ENCODE assay signal across 21 cellular contexts in the genomic region with DNA sequence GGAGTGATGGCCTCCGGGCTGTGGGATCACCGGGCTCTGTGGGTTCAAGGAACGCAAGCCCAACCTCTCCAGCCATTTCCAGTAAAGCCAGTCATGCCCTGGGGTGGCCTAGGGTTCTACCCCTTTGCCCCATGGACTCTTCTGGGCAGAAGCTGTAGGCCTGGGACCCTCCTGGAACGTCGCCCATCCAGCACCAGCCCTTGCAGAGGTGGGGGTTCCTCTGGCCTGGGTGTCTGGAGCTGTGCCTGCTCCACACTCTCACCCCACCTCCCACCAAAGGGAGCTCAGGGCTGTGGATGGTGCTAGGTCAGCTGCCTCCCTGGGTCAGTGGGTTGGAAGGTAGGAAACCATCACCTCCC. TPM values are rescaled to one million over a fixed set of nuclear protein-coding genes. Genes with fewer than 3 reads are reported as not detected.
A peak's percentile ranks its signal among the peaks of the same experiment; 100 is the strongest.
DNase-seq lines count a peak whose midpoint lies in the region; ATAC-seq and TF ChIP-seq lines count a peak whose summit lies in the region.
"Had no signal": no experiment of that assay in that cellular context is flagged by ENCODE, and none has a peak within 500 bp of the region (broad histone marks: within the 10 kb centered on the region; RNA-seq: fewer than 3 reads in every experiment).

No MANE protein-coding gene starts in this region.

- peak overlapping the region; percentile 31 for H3K4me3 Mint-ChIP-seq in T-helper 1 cell treated with Interleukin-12 subunit alpha and Interleukin-12 subunit beta and Interleukin-4 antibody, amounts not matched to agents 30 μg/mL and 1 μg/mL, for 36 hours
- no peak overlapping the region for H3K4me3 Mint-ChIP-seq in Calu3 (ENCODE audit: low read depth, unreplicated experiment)
- H3K4me3 Mint-ChIP-seq in activated T-helper 1 cell treated with anti-CD3 and anti-CD28 coated beads, Interleukin-12 subunit alpha, Interleukin-12 subunit beta, Interleukin-2, Interleukin-4 antibody, amounts not matched to agents 30 ng/mL and 10 ng/mL and 1 ng/mL, durations not matched to agents 14 hours and 24 hours and 36 hours = peak overlapping the region; percentile 58
- H3K4me3 Mint-ChIP-seq in naive thymus-derived CD4-positive, alpha-beta T cell = peak overlapping the region in 7 of 10 donors; percentile 17 to 76 (median 42)

- TF ChIP-seq POLR2A in esophagus squamous epithelium (IDR thresholded peaks at IDR 0.05) = no peak

- DNase-seq in T-helper 1 cell (no peak), Calu3 (no peak), SHP77 (lab: John Stamatoyannopoulos, UW) (no peak), esophagus squamous epithelium (lab: John Stamatoyannopoulos, UW) (no peak)
- DNase-seq in activated T-helper 1 cell treated with anti-CD3 and anti-CD28 coated beads, Interleukin-12 subunit alpha, Interleukin-12 subunit beta, Interleukin-2, Interleukin-4 antibody, amounts not matched to agents 30 ng/mL and 10 ng/mL and 1 ng/mL, durations not matched to agents 14 hours and 24 hours and 36 hours (ENCODE audit: low spot score) = no peak
- no peak for DNase-seq in naive thymus-derived CD4-positive, alpha-beta T cell
- DNase-seq: activated CD8-positive, alpha-beta memory T cell treated with anti-CD3 and anti-CD28 coated beads, Interleukin-2, amount 50 U/mL, for 4 hours; activated naive CD4-positive, alpha-beta T cell; foreskin fibroblast; hippocampal formation; kidney; MG63; NCI-H2227 treated with DMSO at 0.1 percent for 48 hours; stimulated activated CD4-positive, alpha-beta T cell treated with anti-CD3 and anti-CD28 coated beads, Interleukin-15, amount 100 ng/mL, for 24 hours; tibial artery had no signal

- TF ChIP-seq CTCF in Calu3 (IDR thresholded peaks at IDR 0.05; ENCODE audit: unreplicated experiment) (no peak), esophagus squamous epithelium (IDR thresholded peaks at IDR 0.05) (no peak)

- POLR2A ChIA-PET in naive thymus-derived CD4-positive, alpha-beta T cell (lab: Charles Lee) = interaction anchor here (0.6 kb wide), 1 partner anchor 221 kb away, joined by 3 read pairs; no protein-coding TSS in a partner anchor

- CTCF ChIA-PET in Calu3 (lab: Charles Lee) = interaction anchor here (0.5 to 1.3 kb wide), 2 partner anchors 17 to 34 kb away, joined by 5 to 6 read pairs; no protein-coding TSS in a partner anchor
- CTCF ChIA-PET in naive thymus-derived CD4-positive, alpha-beta T cell (lab: Charles Lee) = no interaction called here

- no peaks in the 10 kb centered on the region for H3K27me3 Mint-ChIP-seq in T-helper 1 cell treated with Interleukin-12 subunit alpha and Interleukin-12 subunit beta and Interleukin-4 antibody, amounts not matched to agents 30 μg/mL and 1 μg/mL, for 36 hours (ENCODE audit: low read depth)
- H3K27me3 Mint-ChIP-seq in Calu3 (ENCODE audit: unreplicated experiment) = no peaks in the 10 kb centered on the region
- H3K27me3 Mint-ChIP-seq in activated T-helper 1 cell treated with anti-CD3 and anti-CD28 coated beads, Interleukin-12 subunit alpha, Interleukin-12 subunit beta, Interleukin-2, Interleukin-4 antibody, amounts not matched to agents 30 ng/mL and 10 ng/mL and 1 ng/mL, durations not matched to agents 14 hours and 24 hours and 36 hours (ENCODE audit: insufficient read depth) = peaks cover 17% of the 10 kb centered on the region
- H3K27me3 Mint-ChIP-seq in naive thymus-derived CD4-positive, alpha-beta T cell = peaks cover 0 to 7% (median 0%) of the 10 kb centered on the region in 5 donors
- H3K27me3 Mint-ChIP-seq: stimulated activated memory B cell treated with anti-CD40 and anti-IgM and Interleukin-4, amounts not matched to agents 10 μg/mL and 1 μg/mL and 100 μg/mL, for 72 hours had no signal

- H3K36me3 Mint-ChIP-seq in T-helper 1 cell treated with Interleukin-12 subunit alpha and Interleukin-12 subunit beta and Interleukin-4 antibody, amounts not matched to agents 30 μg/mL and 1 μg/mL, for 36 hours (ENCODE audit: low read depth) = peaks cover 3% of the 10 kb centered on the region
- peaks cover 44% of the 10 kb centered on the region for H3K36me3 Mint-ChIP-seq in Calu3 (ENCODE audit: insufficient read depth, unreplicated experiment)
- H3K36me3 Mint-ChIP-seq in activated T-helper 1 cell treated with anti-CD3 and anti-CD28 coated beads, Interleukin-12 subunit alpha, Interleukin-12 subunit beta, Interleukin-2, Interleukin-4 antibody, amounts not matched to agents 30 ng/mL and 10 ng/mL and 1 ng/mL, durations not matched to agents 14 hours and 24 hours and 36 hours (ENCODE audit: low read depth) = peaks cover 2% of the 10 kb centered on the region
- H3K36me3 Mint-ChIP-seq in naive thymus-derived CD4-positive, alpha-beta T cell = peaks cover 0 to 5% (median 0%) of the 10 kb centered on the region in 5 donors
- H3K36me3 Mint-ChIP-seq: stimulated activated memory B cell treated with anti-CD40 and anti-IgM and Interleukin-4, amounts not matched to agents 10 μg/mL and 1 μg/mL and 100 μg/mL, for 72 hours had no signal

- H3K9me3 Mint-ChIP-seq in T-helper 1 cell treated with Interleukin-12 subunit alpha and Interleukin-12 subunit beta and Interleukin-4 antibody, amounts not matched to agents 30 μg/mL and 1 μg/mL, for 36 hours = no peaks in the 10 kb centered on the region
- no peaks in the 10 kb centered on the region for H3K9me3 Mint-ChIP-seq in Calu3 (ENCODE audit: low read depth, unreplicated experiment)
- no peaks in the 10 kb centered on the region for H3K9me3 Mint-ChIP-seq in activated T-helper 1 cell treated with anti-CD3 and anti-CD28 coated beads, Interleukin-12 subunit alpha, Interleukin-12 subunit beta, Interleukin-2, Interleukin-4 antibody, amounts not matched to agents 30 ng/mL and 10 ng/mL and 1 ng/mL, durations not matched to agents 14 hours and 24 hours and 36 hours
- no peaks in the 10 kb centered on the region for H3K9me3 Mint-ChIP-seq in naive thymus-derived CD4-positive, alpha-beta T cell
- H3K9me3 Mint-ChIP-seq: stimulated activated memory B cell treated with anti-CD40 and anti-IgM and Interleukin-4, amounts not matched to agents 10 μg/mL and 1 μg/mL and 100 μg/mL, for 72 hours had no signal

- peaks cover 5 to 15% of the 10 kb centered on the region in 2 donors for H3K4me1 ChIP-seq in naive thymus-derived CD4-positive, alpha-beta T cell (ENCODE audit: control insufficient read depth in 2 of 2, insufficient read depth in 2 of 2, low read length in 2 of 2)
- H3K4me1 ChIP-seq in esophagus squamous epithelium = peaks cover 7 to 65% (median 22%) of the 10 kb centered on the region in 3 donors

- H3K27ac Mint-ChIP-seq in T-helper 1 cell treated with Interleukin-12 subunit alpha and Interleukin-12 subunit beta and Interleukin-4 antibody, amounts not matched to agents 30 μg/mL and 1 μg/mL, for 36 hours = no peak overlapping the region
- peak overlapping the region; percentile 47 for H3K27ac Mint-ChIP-seq in Calu3 (ENCODE audit: unreplicated experiment)
- no peak overlapping the region for H3K27ac Mint-ChIP-seq in activated T-helper 1 cell treated with anti-CD3 and anti-CD28 coated beads, Interleukin-12 subunit alpha, Interleukin-12 subunit beta, Interleukin-2, Interleukin-4 antibody, amounts not matched to agents 30 ng/mL and 10 ng/mL and 1 ng/mL, durations not matched to agents 14 hours and 24 hours and 36 hours
- peak overlapping the region in 1 of 9 donors; percentile 43 for H3K27ac Mint-ChIP-seq in naive thymus-derived CD4-positive, alpha-beta T cell

- WGBS in esophagus squamous epithelium, 2 donors = 45 to 49% methylated on average over 3 of the region's 5 CpGs

- no peaks in the 10 kb centered on the region for H3K9me3 ChIP-seq in naive thymus-derived CD4-positive, alpha-beta T cell (ENCODE audit: control insufficient read depth in 2 of 3, low read length in 3 of 3)
- H3K9me3 ChIP-seq in esophagus squamous epithelium = no peaks in the 10 kb centered on the region
- H3K9me3 ChIP-seq: MG63, tibial artery had no signal

- H3K36me3 ChIP-seq in naive thymus-derived CD4-positive, alpha-beta T cell (ENCODE audit: control insufficient read depth in 2 of 3, insufficient read depth in 3 of 3, low read length in 3 of 3) = peaks cover 0 to 7% (median 0%) of the 10 kb centered on the region in 3 experiments
- no peaks in the 10 kb centered on the region for H3K36me3 ChIP-seq in esophagus squamous epithelium
- H3K36me3 ChIP-seq: tibial artery had no signal

- intact Hi-C loops in Calu3 (cut with micrococcal nuclease; ENCODE audit: unreplicated experiment) = no loop called here
- intact Hi-C loops in activated T-helper 1 cell treated with anti-CD3 and anti-CD28 coated beads, Interleukin-12 subunit alpha, Interleukin-12 subunit beta, Interleukin-2, Interleukin-4 antibody, amounts not matched to agents 30 ng/mL and 10 ng/mL and 1 ng/mL, durations not matched to agents 14 hours and 24 hours and 36 hours (cut with micrococcal nuclease) = loop anchor here (5.0 kb wide), 1 partner anchor 151 kb away; no protein-coding TSS in a partner anchor
- intact Hi-C loops in naive thymus-derived CD4-positive, alpha-beta T cell (cut with micrococcal nuclease) = loop anchor here (5.0 kb wide), 2 partner anchors 274 to 689 kb away; a partner anchor contains a TSS
- intact Hi-C loops in esophagus squamous epithelium (cut with DNase I) = no loop called here

- no TSS peak for BruUV-seq in Calu3 (replicated peaks; lab: Mats Ljungman, UMichigan)

- no peaks in the 10 kb centered on the region for H3K27me3 ChIP-seq in naive thymus-derived CD4-positive, alpha-beta T cell (ENCODE audit: control insufficient read depth in 2 of 2, insufficient read depth in 2 of 2, low read length in 2 of 2)
- H3K27me3 ChIP-seq in esophagus squamous epithelium = peaks cover 0 to 71% (median 0%) of the 10 kb centered on the region in 4 donors
- H3K27me3 ChIP-seq: MG63 had no signal

- no peak for ATAC-seq in naive thymus-derived CD4-positive, alpha-beta T cell
- no peak for ATAC-seq in GM21390 (IDR thresholded peaks at IDR 0.05; ENCODE audit: unreplicated experiment)
- ATAC-seq: right cardiac atrium had no signal

- H3K27ac ChIP-seq in naive thymus-derived CD4-positive, alpha-beta T cell (ENCODE audit: low read depth, low read length) = no peak overlapping the region
- no peak overlapping the region for H3K27ac ChIP-seq in esophagus squamous epithelium
- H3K27ac ChIP-seq: 22Rv1, coronary artery, tibial artery had no signal

- H3K4me3 ChIP-seq in naive thymus-derived CD4-positive, alpha-beta T cell (ENCODE audit: low read length) = no peak overlapping the region
- H3K4me3 ChIP-seq in esophagus squamous epithelium = no peak overlapping the region
- H3K4me3 ChIP-seq: coronary artery, MG63, tibial artery had no signal

- H3K4me1 Mint-ChIP-seq in T-helper 1 cell treated with Interleukin-12 subunit alpha and Interleukin-12 subunit beta and Interleukin-4 antibody, amounts not matched to agents 30 μg/mL and 1 μg/mL, for 36 hours (ENCODE audit: low read depth) = peaks cover 13% of the 10 kb centered on the region
- H3K4me1 Mint-ChIP-seq in Calu3 (ENCODE audit: low read depth, unreplicated experiment) = peaks cover 5% of the 10 kb centered on the region
- peaks cover 15% of the 10 kb centered on the region for H3K4me1 Mint-ChIP-seq in activated T-helper 1 cell treated with anti-CD3 and anti-CD28 coated beads, Interleukin-12 subunit alpha, Interleukin-12 subunit beta, Interleukin-2, Interleukin-4 antibody, amounts not matched to agents 30 ng/mL and 10 ng/mL and 1 ng/mL, durations not matched to agents 14 hours and 24 hours and 36 hours (ENCODE audit: low read depth)
- peaks cover 10 to 29% (median 20%) of the 10 kb centered on the region in 7 donors for H3K4me1 Mint-ChIP-seq in naive thymus-derived CD4-positive, alpha-beta T cell

RNA-seq across cellular contexts. Expression of a gene that starts 1.4 kb away (rescaled TPM):
- total RNA-seq in Calu3 (2022) (82.3 and 90.5 TPM in 2 replicates), esophagus squamous epithelium (10 to 100 TPM in 1 of 4 donors, 1 to 10 TPM in 3; 4.5 to 13.4 (median 6.6) TPM)
- 24.4 and 26.6 TPM in 2 replicates for total RNA-seq in activated T-helper 1 cell treated with anti-CD3 and anti-CD28 coated beads, Interleukin-12 subunit alpha, Interleukin-12 subunit beta, Interleukin-2, Interleukin-4 antibody, amounts not matched to agents 30 ng/mL and 10 ng/mL and 1 ng/mL, durations not matched to agents 14 hours and 24 hours and 36 hours
- total RNA-seq in naive thymus-derived CD4-positive, alpha-beta T cell = 100 to 1,000 TPM in 1 of 5 experiments, 10 to 100 TPM in 4; 45.3 to 101 (median 64.5) TPM
- 10 to 100 TPM in 1 of 2 donors, 1 to 10 TPM in 1; 6.4 to 30.5 TPM for polyA plus RNA-seq in naive thymus-derived CD4-positive, alpha-beta T cell

Comparison
In these comparisons a context has a peak if more than half of its experiments do, and no peak if none do; other contexts are left out.
1. intact Hi-C loops: an anchor here in activated T-helper 1 cell treated with anti-CD3 and anti-CD28 coated beads, Interleukin-12 subunit alpha, Interleukin-12 subunit beta, Interleukin-2, Interleukin-4 antibody, amounts not matched to agents 30 ng/mL and 10 ng/mL and 1 ng/mL, durations not matched to agents 14 hours and 24 hours and 36 hours (5.0 kb wide) and naive thymus-derived CD4-positive, alpha-beta T cell (5.0 kb wide); none called in Calu3 and esophagus squamous epithelium.